Comparison of ENCODE assay signal across 23 cellular contexts in the genomic region with DNA sequence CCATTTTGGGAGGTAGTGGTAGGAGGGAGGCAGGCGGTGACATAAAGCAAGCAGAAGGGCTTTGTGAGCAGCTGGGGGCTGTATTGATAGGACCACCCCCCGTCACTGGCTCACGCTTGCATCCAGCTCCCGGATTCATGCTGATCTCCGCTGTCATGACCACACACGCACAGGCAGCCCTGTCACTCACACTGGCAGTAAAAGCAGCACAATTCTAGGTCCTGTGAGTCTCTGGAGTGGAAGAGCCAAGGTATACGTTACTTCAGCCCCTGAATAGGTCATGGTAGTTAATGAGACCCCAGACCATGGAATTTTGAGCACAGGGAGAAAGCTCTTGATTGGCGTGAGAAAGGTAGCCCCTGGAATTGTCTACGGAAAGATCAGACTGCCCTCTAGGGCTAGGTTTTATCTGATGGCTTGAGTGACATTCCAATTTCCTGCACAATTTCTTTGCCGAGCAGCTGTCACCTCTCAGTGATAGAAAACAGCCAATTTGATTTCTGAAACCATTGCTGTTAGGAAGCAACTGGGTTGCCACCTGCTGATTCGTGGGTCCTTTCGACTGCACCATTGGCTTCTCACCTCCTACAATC. TPM values are rescaled to one million over a fixed set of nuclear protein-coding genes. Genes with fewer than 3 reads are reported as not detected.
"Had no signal": no experiment of that assay in that cellular context is flagged by ENCODE, and none has a peak within 500 bp of the region (broad histone marks: within the 10 kb centered on the region; RNA-seq: fewer than 3 reads in every experiment).

No MANE protein-coding gene starts in this region.

- H2AFZ ChIP-seq: hepatocyte had no signal

- FAIRE-seq: colon, endometrium, keratinocyte, pancreas had no signal

- DNase-seq: activated CD4-positive, alpha-beta T cell treated with anti-CD3 and anti-CD28 coated beads, Interleukin-2, amount 10 ng/mL, durations not matched to agents 7 days and 5 days; activated CD8-positive, alpha-beta memory T cell treated with anti-CD3 and anti-CD28 coated beads for 24 hours; activated gamma-delta T cell treated with Interleukin-2 at 50 U/mL for 16 hours; activated naive CD8-positive, alpha-beta T cell treated with anti-CD3 and anti-CD28 coated beads for 36 hours; amygdala; body of pancreas; caudate nucleus; midbrain; pancreas; stimulated activated CD4-positive, alpha-beta T cell treated with anti-CD3 and anti-CD28 coated beads, Interleukin-1b, Interleukin-23, amount 100 ng/mL, for 48 hours; stomach; testis had no signal

- H3K27ac ChIP-seq: body of pancreas, hepatocyte, pancreas, stomach, testis had no signal

- ATAC-seq: body of pancreas, esophagus mucosa, left lobe of liver, pancreas had no signal

- H3K4me1 ChIP-seq: testis had no signal

- H3K4me2 ChIP-seq: hepatocyte had no signal

- H3K9me3 ChIP-seq: body of pancreas, pancreas, stomach, testis had no signal

- H3K36me3 ChIP-seq: pancreas, stomach had no signal

- H3K79me2 ChIP-seq: hepatocyte had no signal

- H3K27me3 ChIP-seq: body of pancreas, hepatocyte, pancreas, testis had no signal

- H3K4me3 ChIP-seq: body of pancreas, hepatocyte, pancreas, stomach, testis had no signal

RNA-seq across cellular contexts. Expression of gene OR2B11, which starts 5.4 kb away (rescaled TPM):
- total RNA-seq: activated CD4-positive, alpha-beta T cell treated with anti-CD3 and anti-CD28 coated beads, Interleukin-2, amount 10 ng/mL, durations not matched to agents 7 days and 5 days; activated naive CD8-positive, alpha-beta T cell treated with anti-CD3 and anti-CD28 coated beads for 36 hours; body of pancreas; esophagus mucosa; fibroblast of villous mesenchyme; glomerular endothelial cell; hepatocyte; left lobe of liver; lung microvascular endothelial cell; myocyte; pancreas; stomach; ureter had no signal
- polyA plus RNA-seq: hepatocyte, keratinocyte, pancreas, stomach had no signal

RNA-seq across cellular contexts. Expression of gene NLRP3, which starts 36.6 kb away (rescaled TPM):
- total RNA-seq: myocyte had no signal
- polyA plus RNA-seq: hepatocyte had no signal
